8 cellular contexts compared by ENCODE assay signal in genomic region chr11:93648168-93648567, GRCh38. TPM values are rescaled to one million over a fixed set of nuclear protein-coding genes. Genes with fewer than 3 reads are reported as not detected.
DNase-seq lines count a peak whose midpoint lies in the region; ATAC-seq and TF ChIP-seq lines count a peak whose summit lies in the region.

No MANE protein-coding gene starts in this region.

- H3K79me2 ChIP-seq in fibroblast of lung (ENCODE audit: control insufficient read depth, insufficient read depth, low read length), result no peaks in the 10 kb centered on the region

- no peak overlapping the region for H3K4me3 ChIP-seq in fibroblast of lung (replicated peaks in 1 of 4; ENCODE audit: control extremely low read depth in 1 of 4, insufficient read depth in 1 of 4, low read depth in 3 of 4, low read length in 4 of 4)

- H3K9ac ChIP-seq in fibroblast of lung (ENCODE audit: insufficient read depth, low read length), result no peak overlapping the region

- TF ChIP-seq CTCF in C4-2B (conservative IDR thresholded peaks at IDR 0.05), result peak; percentile 62
- peak in 1 of 2 donors; percentile 24 for TF ChIP-seq CTCF in fibroblast of lung (conservative IDR thresholded peaks at IDR 0.05 in 1 of 2, IDR thresholded peaks at IDR 0.05 in 1 of 2; ENCODE audit: low read depth in 1 of 2, low read length in 2 of 2)

- H3K4me1 ChIP-seq in fibroblast of lung (ENCODE audit: control insufficient read depth, extremely low read depth, insufficient read depth, low read length), result no peaks in the 10 kb centered on the region

- H3K9me3 ChIP-seq in fibroblast of lung (ENCODE audit: control insufficient read depth, insufficient read depth, low read depth, low read length), result no peaks in the 10 kb centered on the region

- H3K4me2 ChIP-seq in fibroblast of lung (ENCODE audit: extremely low read depth, insufficient read depth, low read length), result no peak overlapping the region

- H4K20me1 ChIP-seq in fibroblast of lung (ENCODE audit: control insufficient read depth, extremely low read depth, insufficient read depth, low read length), result no peaks in the 10 kb centered on the region

- H3K27me3 ChIP-seq in fibroblast of lung (ENCODE audit: control insufficient read depth, insufficient read depth, low read length), result peaks cover 3% of the 10 kb centered on the region

- H3K27ac ChIP-seq in C4-2B (no peak overlapping the region), fibroblast of lung (ENCODE audit: insufficient read depth, low read length) (no peak overlapping the region)

- no peaks in the 10 kb centered on the region for H3K36me3 ChIP-seq in fibroblast of lung (ENCODE audit: control insufficient read depth, insufficient read depth, low read length)

- no peak overlapping the region for H2AFZ ChIP-seq in fibroblast of lung (ENCODE audit: low read length)

- ATAC-seq in GM18861 (IDR thresholded peaks at IDR 0.05; ENCODE audit: unreplicated experiment) (peak; percentile 46), HG03139 (IDR thresholded peaks at IDR 0.05; ENCODE audit: unreplicated experiment) (no peak), HG02884 (IDR thresholded peaks at IDR 0.05; ENCODE audit: unreplicated experiment) (no peak), GM21723 (IDR thresholded peaks at IDR 0.05; ENCODE audit: unreplicated experiment) (no peak)

- DNase-seq in NCI-H748 (lab: John Stamatoyannopoulos, UW; ENCODE audit: unreplicated experiment) (peak; percentile 53), fibroblast of lung (ENCODE audit: low read depth in 2 of 2) (peak; percentile 13 to 15)
- DNase-seq in stimulated activated CD4-positive, alpha-beta T cell treated with anti-CD3 and anti-CD28 coated beads, Interleukin-2, amount 100 ng/mL, for 24 hours, result no peak

RNA-seq across cellular contexts. Expression of gene CEP295, which starts 13.3 kb away (rescaled TPM):
- 11.8 and 15.5 TPM in 2 replicates for total RNA-seq in fibroblast of lung
- 8.9 and 10.4 TPM in 2 replicates for polyA plus RNA-seq in fibroblast of lung
- polyA plus RNA-seq in fibroblast of lung (2012), result 4.0 and 4.8 TPM in 2 replicates
- polyA minus RNA-seq in fibroblast of lung (ENCODE audit: low replicate concordance), result 3.2 and 4.9 TPM in 2 replicates

Comparison
In these comparisons a context has a peak if more than half of its experiments do, and no peak if none do; other contexts are left out.
1. DNase-seq: peak in NCI-H748 (single experiment) and fibroblast of lung (2 of 2); none in stimulated activated CD4-positive, alpha-beta T cell treated with anti-CD3 and anti-CD28 coated beads, Interleukin-2, amount 100 ng/mL, for 24 hours (0 of 2).